In genomic region chr1:27341525-27342252, GRCh38 we compare ENCODE assay signal across 1 cellular context.
TF ChIP-seq lines count a peak whose summit lies in the region.

A gene with protein sequence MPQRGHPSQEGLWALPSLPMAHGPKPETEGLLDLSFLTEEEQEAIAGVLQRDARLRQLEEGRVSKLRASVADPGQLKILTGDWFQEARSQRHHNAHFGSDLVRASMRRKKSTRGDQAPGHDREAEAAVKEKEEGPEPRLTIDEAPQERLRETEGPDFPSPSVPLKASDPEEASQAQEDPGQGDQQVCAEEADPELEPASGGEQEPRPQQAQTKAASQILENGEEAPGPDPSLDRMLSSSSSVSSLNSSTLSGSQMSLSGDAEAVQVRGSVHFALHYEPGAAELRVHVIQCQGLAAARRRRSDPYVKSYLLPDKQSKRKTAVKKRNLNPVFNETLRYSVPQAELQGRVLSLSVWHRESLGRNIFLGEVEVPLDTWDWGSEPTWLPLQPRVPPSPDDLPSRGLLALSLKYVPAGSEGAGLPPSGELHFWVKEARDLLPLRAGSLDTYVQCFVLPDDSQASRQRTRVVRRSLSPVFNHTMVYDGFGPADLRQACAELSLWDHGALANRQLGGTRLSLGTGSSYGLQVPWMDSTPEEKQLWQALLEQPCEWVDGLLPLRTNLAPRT (plus strand): TSS chr1:27342022. CDS start chr1:27345335, 3,313 bp downstream.

TF ChIP-seq in HepG2, 621 proteins besides CTCF, POLR2A, EP300 and RAD21 (continued from another document and continues in another):
- TF ChIP-seq MAZ (IDR thresholded peaks at IDR 0.05; ENCODE audit: borderline replicate concordance, low read depth, low read length) (peak; percentile 82; the same call in 1 of the 2 replicates), MAZ (CRISPR knock-in tag; IDR thresholded peaks at IDR 0.05; ENCODE audit: low read depth) (peak; percentile 65; the same call in 1 of the 2 replicates), THRA (CRISPR knock-in tag; IDR thresholded peaks at IDR 0.05; ENCODE audit: borderline replicate concordance) (peak; percentile 24; the same call in 1 of the 2 replicates), ONECUT2 (CRISPR knock-in tag; IDR thresholded peaks at IDR 0.05) (no peak), ZNF781 (CRISPR knock-in tag; IDR thresholded peaks at IDR 0.05; ENCODE audit: borderline replicate concordance, not compliant biosample characterization) (no peak), TCF12 (IDR thresholded peaks at IDR 0.05) (no peak), TCF12 (CRISPR knock-in tag; IDR thresholded peaks at IDR 0.05) (no peak), ZNF644 (CRISPR knock-in tag; IDR thresholded peaks at IDR 0.05; ENCODE audit: low read depth) (no peak), ZHX2 (IDR thresholded peaks at IDR 0.05; ENCODE audit: low read depth) (no peak), ZHX2 (CRISPR knock-in tag; IDR thresholded peaks at IDR 0.05; ENCODE audit: borderline replicate concordance) (no peak), CBX5 (CRISPR knock-in tag; IDR thresholded peaks at IDR 0.05; ENCODE audit: borderline replicate concordance) (no peak; the same call in 1 of the 2 replicates), SP5 (CRISPR knock-in tag; IDR thresholded peaks at IDR 0.05; ENCODE audit: borderline replicate concordance, low read depth) (no peak), MATR3 (CRISPR knock-in tag; IDR thresholded peaks at IDR 0.05) (no peak), RFXAP (CRISPR knock-in tag; IDR thresholded peaks at IDR 0.05; ENCODE audit: borderline replicate concordance) (no peak), NFATC3 (CRISPR knock-in tag; IDR thresholded peaks at IDR 0.05) (no peak), U2AF1 (optimal IDR thresholded peaks at IDR 0.05; ENCODE audit: low read depth, low read length) (no peak), ZFP37 (CRISPR knock-in tag; IDR thresholded peaks at IDR 0.05; ENCODE audit: borderline replicate concordance) (no peak), HNRNPLL (IDR thresholded peaks at IDR 0.05; ENCODE audit: low read depth, low read length, poor library complexity, severe bottlenecking) (peak; percentile 64), NFYC (CRISPR knock-in tag; IDR thresholded peaks at IDR 0.05) (no peak), AFF4 (CRISPR knock-in tag; IDR thresholded peaks at IDR 0.05) (no peak), ZFAT (CRISPR knock-in tag; conservative IDR thresholded peaks at IDR 0.05) (no peak), SP1 (IDR thresholded peaks at IDR 0.05) (no peak), SP1 (CRISPR knock-in tag; IDR thresholded peaks at IDR 0.05) (0 out of 2 replicates have a peak, but pooled peaks have one; percentile 13), ZSCAN29 (CRISPR knock-in tag; conservative IDR thresholded peaks at IDR 0.05) (no peak), ESRRA (CRISPR knock-in tag; IDR thresholded peaks at IDR 0.05; ENCODE audit: low read depth) (no peak), GRHL1 (CRISPR knock-in tag; conservative IDR thresholded peaks at IDR 0.05) (no peak), MAFK (conservative IDR thresholded peaks at IDR 0.05 in 1 of 2, IDR thresholded peaks at IDR 0.05 in 1 of 2; ENCODE audit: low read length in 2 of 2) (0 out of 4 replicates have a peak, but pooled peaks of 1 of the 2 experiments have one; percentile 23), NCOA1 (CRISPR knock-in tag; IDR thresholded peaks at IDR 0.05) (no peak), KAT2B (IDR thresholded peaks at IDR 0.05; ENCODE audit: borderline replicate concordance, low read depth, low read length) (no peak), RBAK (CRISPR knock-in tag; IDR thresholded peaks at IDR 0.05) (no peak), ZFY (CRISPR knock-in tag; IDR thresholded peaks at IDR 0.05) (peak; percentile 55), RAD51 (IDR thresholded peaks at IDR 0.05; ENCODE audit: borderline replicate concordance) (no peak), MXI1 (IDR thresholded peaks at IDR 0.05; ENCODE audit: borderline replicate concordance, low read depth, low read length) (peak; percentile 26; the same call in 1 of the 3 replicates), KAT7 (CRISPR knock-in tag; IDR thresholded peaks at IDR 0.05; ENCODE audit: borderline replicate concordance) (no peak), CCAR2 (optimal IDR thresholded peaks at IDR 0.05; ENCODE audit: low read depth, low read length) (no peak), SNRNP70 (IDR thresholded peaks at IDR 0.05; ENCODE audit: low read depth, low read length) (no peak), MEIS1 (CRISPR knock-in tag; IDR thresholded peaks at IDR 0.05; ENCODE audit: borderline replicate concordance) (no peak), ZNF430 (CRISPR knock-in tag; IDR thresholded peaks at IDR 0.05) (peak; percentile 69; the same call in 1 of the 2 replicates), PCBP1 (IDR thresholded peaks at IDR 0.05; ENCODE audit: borderline replicate concordance, low read depth, low read length) (no peak), ZNF605 (CRISPR knock-in tag; IDR thresholded peaks at IDR 0.05) (peak; percentile 84), ZNF780A (CRISPR knock-in tag; IDR thresholded peaks at IDR 0.05) (no peak; the same call in 1 of the 2 replicates)
- TF ChIP-seq, protein P1, sequence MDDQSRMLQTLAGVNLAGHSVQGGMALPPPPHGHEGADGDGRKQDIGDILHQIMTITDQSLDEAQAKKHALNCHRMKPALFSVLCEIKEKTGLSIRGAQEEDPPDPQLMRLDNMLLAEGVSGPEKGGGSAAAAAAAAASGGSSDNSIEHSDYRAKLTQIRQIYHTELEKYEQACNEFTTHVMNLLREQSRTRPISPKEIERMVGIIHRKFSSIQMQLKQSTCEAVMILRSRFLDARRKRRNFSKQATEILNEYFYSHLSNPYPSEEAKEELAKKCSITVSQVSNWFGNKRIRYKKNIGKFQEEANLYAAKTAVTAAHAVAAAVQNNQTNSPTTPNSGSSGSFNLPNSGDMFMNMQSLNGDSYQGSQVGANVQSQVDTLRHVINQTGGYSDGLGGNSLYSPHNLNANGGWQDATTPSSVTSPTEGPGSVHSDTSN (CRISPR knock-in tag; IDR thresholded peaks at IDR 0.05; ENCODE audit: borderline replicate concordance): no peak
- TF ChIP-seq, protein P2, sequence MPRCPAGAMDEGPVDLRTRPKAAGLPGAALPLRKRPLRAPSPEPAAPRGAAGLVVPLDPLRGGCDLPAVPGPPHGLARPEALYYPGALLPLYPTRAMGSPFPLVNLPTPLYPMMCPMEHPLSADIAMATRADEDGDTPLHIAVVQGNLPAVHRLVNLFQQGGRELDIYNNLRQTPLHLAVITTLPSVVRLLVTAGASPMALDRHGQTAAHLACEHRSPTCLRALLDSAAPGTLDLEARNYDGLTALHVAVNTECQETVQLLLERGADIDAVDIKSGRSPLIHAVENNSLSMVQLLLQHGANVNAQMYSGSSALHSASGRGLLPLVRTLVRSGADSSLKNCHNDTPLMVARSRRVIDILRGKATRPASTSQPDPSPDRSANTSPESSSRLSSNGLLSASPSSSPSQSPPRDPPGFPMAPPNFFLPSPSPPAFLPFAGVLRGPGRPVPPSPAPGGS (CRISPR knock-in tag; IDR thresholded peaks at IDR 0.05): no peak
- TF ChIP-seq, protein P3, sequence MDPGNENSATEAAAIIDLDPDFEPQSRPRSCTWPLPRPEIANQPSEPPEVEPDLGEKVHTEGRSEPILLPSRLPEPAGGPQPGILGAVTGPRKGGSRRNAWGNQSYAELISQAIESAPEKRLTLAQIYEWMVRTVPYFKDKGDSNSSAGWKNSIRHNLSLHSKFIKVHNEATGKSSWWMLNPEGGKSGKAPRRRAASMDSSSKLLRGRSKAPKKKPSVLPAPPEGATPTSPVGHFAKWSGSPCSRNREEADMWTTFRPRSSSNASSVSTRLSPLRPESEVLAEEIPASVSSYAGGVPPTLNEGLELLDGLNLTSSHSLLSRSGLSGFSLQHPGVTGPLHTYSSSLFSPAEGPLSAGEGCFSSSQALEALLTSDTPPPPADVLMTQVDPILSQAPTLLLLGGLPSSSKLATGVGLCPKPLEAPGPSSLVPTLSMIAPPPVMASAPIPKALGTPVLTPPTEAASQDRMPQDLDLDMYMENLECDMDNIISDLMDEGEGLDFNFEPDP (CRISPR knock-in tag; conservative IDR thresholded peaks at IDR 0.05): no peak
